ENCODE assay signal across 8 cellular contexts in the genomic region with DNA sequence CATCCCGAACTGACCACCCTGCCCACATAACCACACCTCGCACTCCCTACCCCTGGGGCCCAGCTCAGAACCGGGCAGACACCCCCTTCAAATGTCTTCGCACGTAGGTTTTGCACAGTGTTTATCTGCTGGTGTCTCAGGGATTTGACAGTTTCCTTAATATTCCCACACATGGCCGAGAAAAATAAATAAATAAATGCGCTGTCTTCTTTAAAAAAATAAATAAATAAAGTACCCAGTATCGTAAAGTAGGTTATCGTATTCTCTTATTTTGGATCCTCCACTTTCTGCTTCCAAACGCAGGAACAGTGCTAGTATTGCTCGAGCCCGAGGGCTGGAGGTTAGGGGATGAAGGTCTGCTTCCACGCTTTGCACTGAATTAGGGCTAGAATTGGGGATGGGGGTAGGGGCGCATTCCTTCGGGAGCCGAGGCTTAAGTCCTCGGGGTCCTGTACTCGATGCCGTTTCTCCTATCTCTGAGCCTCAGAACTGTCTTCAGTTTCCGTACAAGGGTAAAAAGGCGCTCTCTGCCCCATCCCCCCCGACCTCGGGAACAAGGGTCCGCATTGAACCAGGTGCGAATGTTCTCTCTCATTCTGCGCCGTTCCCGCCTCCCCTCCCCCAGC. TPM values are rescaled to one million over a fixed set of nuclear protein-coding genes. Genes with fewer than 3 reads are reported as not detected.
DNase-seq lines count a peak whose midpoint lies in the region; ATAC-seq and TF ChIP-seq lines count a peak whose summit lies in the region.

No MANE protein-coding gene starts in this region.

- H3K36me3 ChIP-seq in CD4-positive, alpha-beta memory T cell (ENCODE audit: insufficient read depth, low read length), result no peaks in the 10 kb centered on the region
- H3K36me3 ChIP-seq in right atrium auricular region, result peaks cover 40% of the 10 kb centered on the region

- H3K27me3 Mint-ChIP-seq in CD4-positive, alpha-beta memory T cell, result peaks cover 0 to 24% of the 10 kb centered on the region in 2 donors
- H3K27me3 Mint-ChIP-seq in activated CD8-positive, alpha-beta T cell treated with anti-CD3 and anti-CD28 coated beads for 36 hours, result peaks cover 34% of the 10 kb centered on the region

- H3K27ac ChIP-seq in CD4-positive, alpha-beta memory T cell (ENCODE audit: low read depth, low read length), result peak overlapping the region; percentile 75
- peak overlapping the region; percentile 99 to 100 for H3K27ac ChIP-seq in right atrium auricular region

- POLR2A ChIA-PET in CD4-positive, alpha-beta memory T cell (lab: Charles Lee; ENCODE audit: partially characterized antibody), result interaction anchor here (0.8 to 6.8 kb wide), 12 partner anchors 10 to 151 kb away, joined by 3 to 91 read pairs (median 6); a partner anchor contains a TSS
- POLR2A ChIA-PET in activated CD8-positive, alpha-beta T cell treated with anti-CD3 and anti-CD28 coated beads for 36 hours (lab: Charles Lee), result interaction anchor here (0.7 to 2.0 kb wide), 7 partner anchors 11 to 151 kb away, joined by 3 to 7 read pairs (median 4); a partner anchor contains a TSS

- H3K4me3 Mint-ChIP-seq in CD4-positive, alpha-beta memory T cell, result peak overlapping the region; percentile 90 to 98 (median 94)
- peak overlapping the region; percentile 86 for H3K4me3 Mint-ChIP-seq in activated CD8-positive, alpha-beta T cell treated with anti-CD3 and anti-CD28 coated beads for 36 hours

- CTCF ChIA-PET in CD4-positive, alpha-beta memory T cell (lab: Charles Lee; ENCODE audit: partially characterized antibody), result interaction anchor here (1.0 kb wide), 1 partner anchor 12 kb away, joined by 3 read pairs; no protein-coding TSS in a partner anchor
- CTCF ChIA-PET in activated CD8-positive, alpha-beta T cell treated with anti-CD3 and anti-CD28 coated beads for 36 hours (lab: Charles Lee), result interaction anchor here (1.4 kb wide), 1 partner anchor 134 kb away, joined by 4 read pairs; no protein-coding TSS in a partner anchor

- no peaks in the 10 kb centered on the region for H3K9me3 ChIP-seq in CD4-positive, alpha-beta memory T cell (ENCODE audit: control insufficient read depth in 1 of 2, low read length in 2 of 2)
- no peaks in the 10 kb centered on the region for H3K9me3 ChIP-seq in right atrium auricular region

- peak; percentile 45 to 77 (median 58) for DNase-seq in CD4-positive, alpha-beta memory T cell
- DNase-seq in activated CD8-positive, alpha-beta T cell treated with anti-CD3 and anti-CD28 coated beads for 36 hours, result no peak
- DNase-seq in right atrium auricular region (ENCODE audit: low spot score) (no peak), skeletal muscle cell (ENCODE audit: low read depth) (no peak), NCI-H774 (lab: John Stamatoyannopoulos, UW) (no peak)

- peaks cover 57% of the 10 kb centered on the region for H3K4me1 ChIP-seq in CD4-positive, alpha-beta memory T cell (ENCODE audit: insufficient read depth, low read length)
- H3K4me1 ChIP-seq in right atrium auricular region, result peaks cover 2 to 50% of the 10 kb centered on the region in 2 donors

- H3K9me3 Mint-ChIP-seq in CD4-positive, alpha-beta memory T cell, result peaks cover 0 to 25% (median 0%) of the 10 kb centered on the region in 8 donors
- H3K9me3 Mint-ChIP-seq in activated CD8-positive, alpha-beta T cell treated with anti-CD3 and anti-CD28 coated beads for 36 hours, result no peaks in the 10 kb centered on the region

- ATAC-seq in HG02759 (IDR thresholded peaks at IDR 0.05; ENCODE audit: unreplicated experiment) (peak; percentile 1), GM19397 (IDR thresholded peaks at IDR 0.05; ENCODE audit: unreplicated experiment) (no peak), HG03108 (IDR thresholded peaks at IDR 0.05; ENCODE audit: unreplicated experiment) (no peak)
- peak; percentile 10 for ATAC-seq in activated CD8-positive, alpha-beta T cell treated with anti-CD3 and anti-CD28 coated beads for 36 hours

- peak overlapping the region; percentile 68 to 95 for H3K4me3 ChIP-seq in CD4-positive, alpha-beta memory T cell (ENCODE audit: low read length in 2 of 2)
- peak overlapping the region; percentile 89 to 97 for H3K4me3 ChIP-seq in right atrium auricular region
- H3K4me3 ChIP-seq in skeletal muscle cell (ENCODE audit: low read depth, low read length), result peak overlapping the region; percentile 94

- TF ChIP-seq CTCF in activated CD8-positive, alpha-beta T cell treated with anti-CD3 and anti-CD28 coated beads for 36 hours (IDR thresholded peaks at IDR 0.05), result no peak
- TF ChIP-seq CTCF in right atrium auricular region (IDR thresholded peaks at IDR 0.05), result no peak

- intact Hi-C loops in CD4-positive, alpha-beta memory T cell (cut with micrococcal nuclease), result loop anchor here (1.0 kb wide), 5 partner anchors 16 to 102 kb away; a partner anchor contains a TSS
- intact Hi-C loops in activated CD8-positive, alpha-beta T cell treated with anti-CD3 and anti-CD28 coated beads for 36 hours (cut with micrococcal nuclease), result no loop called here

- peaks cover 14 to 41% of the 10 kb centered on the region in 2 donors for H3K36me3 Mint-ChIP-seq in CD4-positive, alpha-beta memory T cell
- peaks cover 27% of the 10 kb centered on the region for H3K36me3 Mint-ChIP-seq in activated CD8-positive, alpha-beta T cell treated with anti-CD3 and anti-CD28 coated beads for 36 hours (ENCODE audit: low read depth)

- H3K27ac Mint-ChIP-seq in CD4-positive, alpha-beta memory T cell, result peak overlapping the region; percentile 98 to 100 (median 99)
- H3K27ac Mint-ChIP-seq in activated CD8-positive, alpha-beta T cell treated with anti-CD3 and anti-CD28 coated beads for 36 hours, result peak overlapping the region; percentile 69

- peaks cover 6% of the 10 kb centered on the region for H3K27me3 ChIP-seq in CD4-positive, alpha-beta memory T cell (ENCODE audit: insufficient read depth, low read length)
- H3K27me3 ChIP-seq in right atrium auricular region, result no peaks in the 10 kb centered on the region

- peaks cover 42 to 88% (median 55%) of the 10 kb centered on the region in 4 donors for H3K4me1 Mint-ChIP-seq in CD4-positive, alpha-beta memory T cell
- peaks cover 40% of the 10 kb centered on the region for H3K4me1 Mint-ChIP-seq in activated CD8-positive, alpha-beta T cell treated with anti-CD3 and anti-CD28 coated beads for 36 hours (ENCODE audit: low read depth)

RNA-seq across cellular contexts. Expression of a gene that starts 0.7 kb away (rescaled TPM):
- total RNA-seq in CD4-positive, alpha-beta memory T cell, result 1 to 10 TPM; 4.1 to 4.3 TPM
- polyA plus RNA-seq in CD4-positive, alpha-beta memory T cell, result 100 to 1,000 TPM; 162 to 519 TPM
- total RNA-seq in activated CD8-positive, alpha-beta T cell treated with anti-CD3 and anti-CD28 coated beads for 36 hours, result 10 to 100 TPM; 81.8 to 84.6 TPM
- total RNA-seq in right atrium auricular region, result 100 to 1,000 TPM; 232 to 555 TPM

Comparison
In these comparisons a context has a peak if more than half of its experiments do, and no peak if none do; other contexts are left out.
1. DNase-seq: peak in CD4-positive, alpha-beta memory T cell (5 of 5); none in activated CD8-positive, alpha-beta T cell treated with anti-CD3 and anti-CD28 coated beads for 36 hours (single experiment), right atrium auricular region (single experiment), skeletal muscle cell (single experiment) and NCI-H774 (single experiment).
2. ATAC-seq: peak in HG02759 (single experiment) and activated CD8-positive, alpha-beta T cell treated with anti-CD3 and anti-CD28 coated beads for 36 hours (single experiment); none in GM19397 (single experiment) and HG03108 (single experiment).
3. RNA of a gene that starts 0.7 kb away (total RNA-seq): 232 to 555 TPM in right atrium auricular region and 81.8 to 84.6 TPM in activated CD8-positive, alpha-beta T cell treated with anti-CD3 and anti-CD28 coated beads for 36 hours; 4.1 to 4.3 TPM in CD4-positive, alpha-beta memory T cell; every median in the first group is over 10 times any median in the second.
4. Peak in every context shown above with its lines, with median percentiles within 50 percentile points of each other: H3K4me3 ChIP-seq.